ENCODE assay signal across 12 cellular contexts in the genomic region with DNA sequence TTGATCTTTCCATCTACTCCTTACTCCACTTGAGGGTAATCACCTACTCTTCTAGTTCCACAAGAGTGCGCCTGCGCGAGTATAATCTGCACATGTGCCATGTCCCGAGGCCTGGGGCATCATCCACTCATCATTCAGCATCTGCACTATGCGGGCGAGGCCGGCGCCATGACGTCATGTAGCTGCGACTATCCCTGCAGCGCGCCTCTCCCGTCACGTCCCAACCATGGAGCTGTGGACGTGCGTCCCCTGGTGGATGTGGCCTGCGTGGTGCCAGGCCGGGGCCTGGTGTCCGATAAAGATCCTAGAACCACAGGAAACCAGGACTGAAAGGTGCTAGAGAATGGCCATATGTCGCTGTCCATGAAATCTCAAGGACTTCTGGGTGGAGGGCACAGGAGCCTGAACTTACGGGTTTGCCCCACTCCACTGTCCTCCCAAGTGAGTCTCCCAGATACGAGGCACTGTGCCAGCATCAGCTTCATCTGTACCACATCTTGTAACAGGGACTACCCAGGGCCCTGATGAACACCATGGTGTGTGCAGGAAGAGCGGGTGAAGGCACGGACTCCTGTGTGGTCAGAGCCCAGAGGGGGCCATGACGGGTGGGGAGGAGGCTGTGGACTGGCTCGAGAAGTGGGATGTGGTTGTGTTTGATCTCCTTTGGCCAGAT. TPM values are rescaled to one million over a fixed set of nuclear protein-coding genes. Genes with fewer than 3 reads are reported as not detected.
A peak's percentile ranks its signal among the peaks of the same experiment; 100 is the strongest.
DNase-seq lines count a peak whose midpoint lies in the region; ATAC-seq and TF ChIP-seq lines count a peak whose summit lies in the region.
"Had no signal": no experiment of that assay in that cellular context is flagged by ENCODE, and none has a peak within 500 bp of the region (broad histone marks: within the 10 kb centered on the region; RNA-seq: fewer than 3 reads in every experiment).

No MANE protein-coding gene starts in this region.

- peaks cover 28% of the 10 kb centered on the region for H3K27me3 Mint-ChIP-seq in activated T-helper 17 cell treated with anti-CD3 and anti-CD28 coated beads, Interleukin-2, amount 50 U/mL, for 72 hours

- H3K27ac Mint-ChIP-seq in activated T-helper 17 cell treated with anti-CD3 and anti-CD28 coated beads, Interleukin-2, amount 50 U/mL, for 72 hours, result no peak overlapping the region

- peak; percentile 63 for ATAC-seq in activated T-helper 17 cell treated with anti-CD3 and anti-CD28 coated beads, Interleukin-2, amount 50 U/mL, for 72 hours (replicated peaks)
- no peak for ATAC-seq in HG02973 (IDR thresholded peaks at IDR 0.05; ENCODE audit: unreplicated experiment)

- H3K4me3 Mint-ChIP-seq in activated T-helper 17 cell treated with anti-CD3 and anti-CD28 coated beads, Interleukin-2, amount 50 U/mL, for 72 hours, result no peak overlapping the region

- TF ChIP-seq CTCF in GM12873 (IDR thresholded peaks at IDR 0.05; ENCODE audit: insufficient read depth, low read depth, low read length, missing control alignments) (peak; percentile 72), GM20000 (IDR thresholded peaks at IDR 0.05; ENCODE audit: extremely low read depth, missing control alignments) (no peak)

- no peaks in the 10 kb centered on the region for H3K4me1 Mint-ChIP-seq in activated T-helper 17 cell treated with anti-CD3 and anti-CD28 coated beads, Interleukin-2, amount 50 U/mL, for 72 hours
- H3K4me1 Mint-ChIP-seq: naive B cell had no signal

- DNase-seq in LHCN-M2 (ENCODE audit: low read depth) (peak; percentile 18), cerebellar nuclear complex (lab: John Stamatoyannopoulos, UW) (no peak), GM20000 (ENCODE audit: low spot score) (no peak)
- peak; percentile 58 for DNase-seq in stimulated activated CD4-positive, alpha-beta T cell treated with anti-CD3 and anti-CD28 coated beads, Interleukin-15, amount 100 ng/mL, for 24 hours
- DNase-seq: COR-L47, kidney, naive B cell had no signal

- H3K36me3 Mint-ChIP-seq in activated T-helper 17 cell treated with anti-CD3 and anti-CD28 coated beads, Interleukin-2, amount 50 U/mL, for 72 hours (ENCODE audit: low read depth), result no peaks in the 10 kb centered on the region
- H3K36me3 Mint-ChIP-seq: naive B cell had no signal

- H3K9me3 Mint-ChIP-seq in activated T-helper 17 cell treated with anti-CD3 and anti-CD28 coated beads, Interleukin-2, amount 50 U/mL, for 72 hours, result no peaks in the 10 kb centered on the region

RNA-seq across cellular contexts. Expression of gene KLK2, which starts 2.7 kb away (rescaled TPM):
- total RNA-seq in LHCN-M2 (2014; rRNA removed), result not detected in 2 replicates
- not detected for polyA plus RNA-seq in LHCN-M2 (2012)
- total RNA-seq in activated T-helper 17 cell treated with anti-CD3 and anti-CD28 coated beads, Interleukin-2, amount 50 U/mL, for 72 hours, result under 1 TPM in 1 of 2 donors, not detected in 1; 0.24 TPM
- total RNA-seq: cardiac septum, kidney, M059J had no signal

RNA-seq across cellular contexts. Expression of gene KLK3, which starts 15.8 kb away (rescaled TPM):
- total RNA-seq in LHCN-M2 (2014; rRNA removed), result not detected in 2 replicates
- polyA plus RNA-seq in LHCN-M2 (2012), result not detected
- total RNA-seq in activated T-helper 17 cell treated with anti-CD3 and anti-CD28 coated beads, Interleukin-2, amount 50 U/mL, for 72 hours, result not detected
- total RNA-seq: cardiac septum, kidney, M059J had no signal

RNA-seq across cellular contexts. Expression of gene KLK15, which starts 37.2 kb away (rescaled TPM):
- not detected in 2 replicates for total RNA-seq in LHCN-M2 (2014; rRNA removed)
- polyA plus RNA-seq in LHCN-M2 (2012), result not detected
- total RNA-seq in activated T-helper 17 cell treated with anti-CD3 and anti-CD28 coated beads, Interleukin-2, amount 50 U/mL, for 72 hours, result not detected
- total RNA-seq: cardiac septum, kidney, M059J had no signal

RNA-seq across cellular contexts. Expression of gene KLK4, which starts 40.6 kb away (rescaled TPM):
- not detected in 2 replicates for total RNA-seq in LHCN-M2 (2014; rRNA removed)
- polyA plus RNA-seq in LHCN-M2 (2012), result not detected
- not detected for total RNA-seq in activated T-helper 17 cell treated with anti-CD3 and anti-CD28 coated beads, Interleukin-2, amount 50 U/mL, for 72 hours
- total RNA-seq: cardiac septum, kidney, M059J had no signal

RNA-seq across cellular contexts. Expression of gene KLK1, which starts 47.0 kb away (rescaled TPM):
- not detected in 2 replicates for total RNA-seq in LHCN-M2 (2014; rRNA removed)
- polyA plus RNA-seq in LHCN-M2 (2012), result 0.07 TPM
- total RNA-seq in activated T-helper 17 cell treated with anti-CD3 and anti-CD28 coated beads, Interleukin-2, amount 50 U/mL, for 72 hours, result 1 to 10 TPM in 1 of 2 donors, under 1 TPM in 1; 0.39 to 2.0 TPM
- total RNA-seq: cardiac septum, M059J had no signal

Comparison
In these comparisons a context has a peak if more than half of its experiments do, and no peak if none do; other contexts are left out.
1. DNase-seq: peak in LHCN-M2 (single experiment) and stimulated activated CD4-positive, alpha-beta T cell treated with anti-CD3 and anti-CD28 coated beads, Interleukin-15, amount 100 ng/mL, for 24 hours (single experiment); none in cerebellar nuclear complex (0 of 2) and GM20000 (single experiment).